Comparison of ENCODE assay signal across 30 cellular contexts in the genomic region with DNA sequence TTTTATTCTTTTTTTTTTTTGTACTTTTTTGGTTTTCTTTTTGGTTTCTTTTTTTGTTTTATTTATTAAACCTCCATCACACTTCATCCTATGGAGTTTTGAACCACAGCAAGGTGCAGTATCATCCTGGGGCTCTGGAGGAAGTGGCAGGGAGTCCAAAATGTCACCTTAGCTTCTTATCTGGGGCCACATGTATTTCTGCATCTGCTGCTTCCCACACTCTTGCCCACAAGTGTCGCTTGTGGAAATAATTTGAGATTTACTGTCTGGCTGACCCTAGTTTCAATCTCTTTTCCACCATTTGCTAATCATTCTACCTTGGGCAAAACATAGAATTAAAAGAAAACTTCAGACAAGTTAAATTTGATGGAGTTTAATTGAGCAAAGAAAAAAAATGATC. TPM values are rescaled to one million over a fixed set of nuclear protein-coding genes. Genes with fewer than 3 reads are reported as not detected.
"Had no signal": no experiment of that assay in that cellular context is flagged by ENCODE, and none has a peak within 500 bp of the region (broad histone marks: within the 10 kb centered on the region; RNA-seq: fewer than 3 reads in every experiment).

No MANE protein-coding gene starts in this region.

- H3K4me3 Mint-ChIP-seq: activated B cell treated with CpG ODN at 0.5 μM for 24 hours; activated naive CD4-positive, alpha-beta T cell treated with anti-CD3 and anti-CD28 coated beads for 36 hours; nephron progenitor cell; stimulated activated memory B cell treated with anti-CD40 and anti-IgM and Interleukin-4, amounts not matched to agents 10 μg/mL and 1 μg/mL and 100 μg/mL, for 72 hours had no signal

- H3K9me3 Mint-ChIP-seq: activated B cell treated with CpG ODN at 0.5 μM for 24 hours; activated naive CD4-positive, alpha-beta T cell treated with anti-CD3 and anti-CD28 coated beads for 36 hours; nephron progenitor cell; stimulated activated memory B cell treated with anti-CD40 and anti-IgM and Interleukin-4, amounts not matched to agents 10 μg/mL and 1 μg/mL and 100 μg/mL, for 72 hours had no signal

- DNase-seq: activated B cell treated with CpG ODN at 0.5 μM for 24 hours; activated CD4-positive, alpha-beta T cell treated with anti-CD3 and anti-CD28 coated beads, Interleukin-2, amount 50 U/mL, for 4 hours; activated CD8-positive, alpha-beta memory T cell treated with anti-CD3 and anti-CD28 coated beads, Interleukin-2, amount 50 U/mL, for 4 hours; activated effector memory CD4-positive, alpha-beta T cell treated with Interleukin-2 at 50 U/mL for 16 hours; activated naive CD4-positive, alpha-beta T cell treated with anti-CD3 and anti-CD28 coated beads for 36 hours; activated T-cell treated with anti-CD3 and anti-CD28 coated beads, Interleukin-2, amount 50 U/mL, for 48 hours; central memory CD4-positive, alpha-beta T cell; effector CD8-positive, alpha-beta T cell; gastrocnemius medialis; glutamatergic neuron; hippocampal formation; kidney; left colon; mammary epithelial cell; nephron progenitor cell; ovary; right lobe of liver; stimulated activated CD4-positive, alpha-beta T cell treated with anti-CD3 and anti-CD28 coated beads, Interleukin-12 subunit alpha, Interleukin-12 subunit beta, amount 100 ng/mL, for 4 hours; stimulated activated CD4-positive, alpha-beta T cell treated with anti-CD3 and anti-CD28 coated beads, Interleukin-4, amount 100 ng/mL, for 1 hour; T-helper 9 cell had no signal

- H3K9me3 ChIP-seq: breast epithelium, gastrocnemius medialis, neutrophil, ovary, right lobe of liver, tibial nerve had no signal

- H3K27ac Mint-ChIP-seq: activated B cell treated with CpG ODN at 0.5 μM for 24 hours; nephron progenitor cell; progenitor cell of endocrine pancreas; stimulated activated memory B cell treated with anti-CD40 and anti-IgM and Interleukin-4, amounts not matched to agents 10 μg/mL and 1 μg/mL and 100 μg/mL, for 72 hours had no signal

- H3K27ac ChIP-seq: breast epithelium, gastrocnemius medialis, neutrophil, ovary, right lobe of liver, SK-N-MC, skin epidermis, tibial nerve had no signal

- H3K27me3 Mint-ChIP-seq: activated B cell treated with CpG ODN at 0.5 μM for 24 hours; progenitor cell of endocrine pancreas; stimulated activated memory B cell treated with anti-CD40 and anti-IgM and Interleukin-4, amounts not matched to agents 10 μg/mL and 1 μg/mL and 100 μg/mL, for 72 hours had no signal

- ATAC-seq: gastrocnemius medialis; left colon; right lobe of liver; stimulated activated memory B cell treated with anti-CD40 and anti-IgM and Interleukin-4, amounts not matched to agents 10 μg/mL and 1 μg/mL and 100 μg/mL, for 72 hours had no signal

- H3K27me3 ChIP-seq: breast epithelium, gastrocnemius medialis, neutrophil, ovary, right lobe of liver, tibial nerve had no signal

- FAIRE-seq: colon, kidney had no signal

- H3K36me3 ChIP-seq: breast epithelium, gastrocnemius medialis, neutrophil, ovary, right lobe of liver had no signal

- H3K4me3 ChIP-seq: breast epithelium, gastrocnemius medialis, ovary, right lobe of liver, SK-N-MC, skin epidermis, tibial nerve had no signal

RNA-seq across cellular contexts. Expression of a gene that starts 44.7 kb away (rescaled TPM):
- total RNA-seq: dermis microvascular lymphatic vessel endothelial cell, epithelial cell of proximal tubule had no signal
